ENCODE assay signal across 22 cellular contexts in genomic region chr22:41169157-41169556, GRCh38.
"Had no signal": no experiment of that assay in that cellular context is flagged by ENCODE, and none has a peak within 500 bp of the region (broad histone marks: within the 10 kb centered on the region; RNA-seq: fewer than 3 reads in every experiment).

No MANE protein-coding gene starts in this region.

- H3K27ac ChIP-seq: esophagus squamous epithelium, lower lobe of right lung, prostate gland, sigmoid colon, transverse colon had no signal

- H3K9me3 ChIP-seq: esophagus squamous epithelium, lower lobe of right lung, mucosa of descending colon, prostate gland, sigmoid colon, transverse colon had no signal

- H3K4me3 ChIP-seq: esophagus squamous epithelium, lower lobe of right lung, mucosa of descending colon, prostate gland, sigmoid colon, transverse colon had no signal

- DNase-seq: cortex of kidney; effector memory CD8-positive, alpha-beta T cell; erythroblast; esophagus squamous epithelium; hypothalamus; immature natural killer cell; islet precursor cell; kidney glomerular epithelial cell; left ventricle myocardium superior; lower lobe of right lung; mucosa of descending colon; naive thymus-derived CD4-positive, alpha-beta T cell; nucleus accumbens; right cardiac atrium; sigmoid colon; stimulated activated CD4-positive, alpha-beta T cell treated with anti-CD3 and anti-CD28 coated beads, Interleukin-2, amount 100 ng/mL, for 24 hours; stimulated activated CD4-positive, alpha-beta T cell treated with anti-CD3 and anti-CD28 coated beads, Interleukin-4, amount 100 ng/mL, for 24 hours; transverse colon had no signal

- H3K9me3 Mint-ChIP-seq: effector memory CD8-positive, alpha-beta T cell; immature natural killer cell; naive thymus-derived CD4-positive, alpha-beta T cell; nephron; stimulated activated memory B cell treated with anti-CD40 and anti-IgM and Interleukin-4, amounts not matched to agents 10 μg/mL and 1 μg/mL and 100 μg/mL, for 72 hours; stimulated activated naive CD8-positive, alpha-beta T cell treated with anti-CD3 and anti-CD28 coated beads, Interleukin-15, Interleukin-2, amounts not matched to agents 100 ng/mL and 50 ng/mL, for 24 hours had no signal

- H3K27ac Mint-ChIP-seq: nephron; stimulated activated memory B cell treated with anti-CD40 and anti-IgM and Interleukin-4, amounts not matched to agents 10 μg/mL and 1 μg/mL and 100 μg/mL, for 72 hours; stimulated activated naive CD8-positive, alpha-beta T cell treated with anti-CD3 and anti-CD28 coated beads, Interleukin-15, Interleukin-2, amounts not matched to agents 100 ng/mL and 50 ng/mL, for 24 hours had no signal

- H3K4me1 ChIP-seq: esophagus squamous epithelium, lower lobe of right lung, prostate gland, sigmoid colon, transverse colon had no signal

- H3K27me3 ChIP-seq: esophagus squamous epithelium, sigmoid colon, transverse colon had no signal

- H3K4me3 Mint-ChIP-seq: effector memory CD8-positive, alpha-beta T cell; immature natural killer cell; naive thymus-derived CD4-positive, alpha-beta T cell; nephron; stimulated activated memory B cell treated with anti-CD40 and anti-IgM and Interleukin-4, amounts not matched to agents 10 μg/mL and 1 μg/mL and 100 μg/mL, for 72 hours; stimulated activated naive CD8-positive, alpha-beta T cell treated with anti-CD3 and anti-CD28 coated beads, Interleukin-15, Interleukin-2, amounts not matched to agents 100 ng/mL and 50 ng/mL, for 24 hours had no signal

- H3K4me1 Mint-ChIP-seq: nephron; stimulated activated memory B cell treated with anti-CD40 and anti-IgM and Interleukin-4, amounts not matched to agents 10 μg/mL and 1 μg/mL and 100 μg/mL, for 72 hours had no signal

- H3K27me3 Mint-ChIP-seq: effector memory CD8-positive, alpha-beta T cell; naive thymus-derived CD4-positive, alpha-beta T cell; stimulated activated memory B cell treated with anti-CD40 and anti-IgM and Interleukin-4, amounts not matched to agents 10 μg/mL and 1 μg/mL and 100 μg/mL, for 72 hours; stimulated activated naive CD8-positive, alpha-beta T cell treated with anti-CD3 and anti-CD28 coated beads, Interleukin-15, Interleukin-2, amounts not matched to agents 100 ng/mL and 50 ng/mL, for 24 hours had no signal

- ATAC-seq: effector memory CD8-positive, alpha-beta T cell; lower lobe of right lung; mucosa of descending colon; naive thymus-derived CD4-positive, alpha-beta T cell; right cardiac atrium; stimulated activated memory B cell treated with anti-CD40 and anti-IgM and Interleukin-4, amounts not matched to agents 10 μg/mL and 1 μg/mL and 100 μg/mL, for 72 hours had no signal
